In genomic region chr18:48752928-48753327, GRCh38 we compare ENCODE assay signal across 22 cellular contexts.
"Had no signal": no experiment of that assay in that cellular context is flagged by ENCODE, and none has a peak within 500 bp of the region (broad histone marks: within the 10 kb centered on the region; RNA-seq: fewer than 3 reads in every experiment).

No MANE protein-coding gene starts in this region.

- H3K27ac Mint-ChIP-seq: naive thymus-derived CD4-positive, alpha-beta T cell; neural progenitor cell; progenitor cell of endocrine pancreas; stimulated activated effector memory CD8-positive, alpha-beta T cell treated with anti-CD3 and anti-CD28 coated beads, Interleukin-12 subunit alpha, Interleukin-12 subunit beta, amount 100 ng/mL, for 72 hours had no signal

- H3K4me3 Mint-ChIP-seq: central memory CD8-positive, alpha-beta T cell; immature natural killer cell; naive thymus-derived CD4-positive, alpha-beta T cell; nephron; neural progenitor cell; stimulated activated effector memory CD8-positive, alpha-beta T cell treated with anti-CD3 and anti-CD28 coated beads, Interleukin-12 subunit alpha, Interleukin-12 subunit beta, amount 100 ng/mL, for 72 hours had no signal

- H3K36me3 ChIP-seq: neural progenitor cell, pancreas had no signal

- H3K27me3 Mint-ChIP-seq: central memory CD8-positive, alpha-beta T cell; naive thymus-derived CD4-positive, alpha-beta T cell; progenitor cell of endocrine pancreas had no signal

- H3K9me3 Mint-ChIP-seq: central memory CD8-positive, alpha-beta T cell; immature natural killer cell; nephron; neural progenitor cell; stimulated activated effector memory CD8-positive, alpha-beta T cell treated with anti-CD3 and anti-CD28 coated beads, Interleukin-12 subunit alpha, Interleukin-12 subunit beta, amount 100 ng/mL, for 72 hours had no signal

- H3K27me3 ChIP-seq: esophagus muscularis mucosa, neural progenitor cell, pancreas, right atrium auricular region, stomach, tibial nerve, upper lobe of left lung had no signal

- H3K36me3 Mint-ChIP-seq: immature natural killer cell; naive thymus-derived CD4-positive, alpha-beta T cell; stimulated activated effector memory CD8-positive, alpha-beta T cell treated with anti-CD3 and anti-CD28 coated beads, Interleukin-12 subunit alpha, Interleukin-12 subunit beta, amount 100 ng/mL, for 72 hours had no signal

- H3K9me3 ChIP-seq: esophagus muscularis mucosa, pancreas, right atrium auricular region, stomach, tibial nerve, upper lobe of left lung had no signal

- H3K4me3 ChIP-seq: coronary artery, esophagus muscularis mucosa, neural progenitor cell, pancreas, right atrium auricular region, stomach, tibial nerve, upper lobe of left lung had no signal

- H3K4me1 ChIP-seq: pancreas had no signal

- DNase-seq: dermis blood vessel endothelial cell; effector memory CD4-positive, alpha-beta T cell; immature natural killer cell; islet precursor cell; mesendoderm; midbrain; naive thymus-derived CD4-positive, alpha-beta T cell; stimulated activated CD4-positive, alpha-beta T cell treated with anti-CD3 and anti-CD28 coated beads, Interleukin-2, amount 100 ng/mL, for 24 hours; stimulated activated CD4-positive, alpha-beta T cell treated with anti-CD3 and anti-CD28 coated beads, Interleukin-4, amount 100 ng/mL, for 24 hours; stimulated activated naive CD4-positive, alpha-beta T cell treated with Interleukin-2 at 50 U/mL for 16 hours; stomach; upper lobe of left lung had no signal

- H3K4me1 Mint-ChIP-seq: central memory CD8-positive, alpha-beta T cell; immature natural killer cell had no signal

- H3K27ac ChIP-seq: neural progenitor cell, pancreas, stomach, upper lobe of left lung had no signal
